8 cellular contexts compared by ENCODE assay signal in the genomic region with DNA sequence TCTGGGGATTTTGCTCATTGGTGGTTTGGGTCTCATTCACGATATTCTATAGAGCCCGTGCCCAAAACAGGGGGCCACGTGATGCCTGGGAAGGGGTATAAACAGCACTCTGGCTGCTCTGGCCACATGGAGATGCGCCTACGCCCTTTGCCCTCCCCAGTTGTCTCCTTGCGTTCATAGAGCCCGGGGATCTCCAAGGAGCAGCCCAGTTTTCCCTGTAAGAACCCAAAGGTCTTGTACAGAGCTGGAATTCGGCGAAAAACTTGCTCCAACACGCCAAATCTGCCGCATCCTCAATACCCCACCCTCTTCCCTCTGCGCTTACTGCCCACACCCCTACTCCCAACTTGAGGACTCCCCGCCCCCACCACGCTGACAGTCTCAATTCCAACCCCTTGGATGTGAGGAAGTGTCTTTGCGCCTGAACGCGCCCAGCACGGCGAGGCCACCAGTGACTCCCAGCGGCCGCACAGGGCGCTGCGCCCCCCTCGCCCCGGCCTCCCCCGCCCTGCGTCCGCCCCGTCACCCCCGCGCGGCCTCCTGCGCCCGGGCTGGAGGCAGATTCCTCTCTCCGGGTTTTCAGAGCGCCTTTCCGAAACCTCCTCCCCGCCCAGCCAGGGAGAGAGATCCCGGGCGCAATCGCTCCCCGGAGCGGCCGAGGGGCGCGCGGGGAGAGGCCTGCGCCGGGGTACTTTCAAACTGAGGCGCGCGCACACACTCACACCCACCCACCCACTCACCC. TPM values are rescaled to one million over a fixed set of nuclear protein-coding genes. Genes with fewer than 3 reads are reported as not detected.
DNase-seq lines count a peak whose midpoint lies in the region; ATAC-seq and TF ChIP-seq lines count a peak whose summit lies in the region.

A gene (plus strand): TSS at position 582 of the 742 bp plus-strand sequence. CDS start 558 bp downstream, outside the sequence.

- H3K79me2 ChIP-seq in HCT116 (ENCODE audit: insufficient read depth, low read length), result peaks cover 7% of the 10 kb centered on the region; the same call in 1 of the 2 replicates

- intact Hi-C loops in HCT116 (cut with micrococcal nuclease) (loop anchor here (1.0 to 10.0 kb wide), 5 partner anchors 38 to 318 kb away; no protein-coding TSS in a partner anchor), upper lobe of right lung (cut with DNase I) (no loop called here)

- peak within 1 kb of the TSS; percentile 89 for H3K4me2 ChIP-seq in HCT116 (ENCODE audit: low read length)

- H3K36me3 ChIP-seq in HCT116 (ENCODE audit: control insufficient read depth in 1 of 2, insufficient read depth in 2 of 2, low read length in 2 of 2) (no peaks in the 10 kb centered on the region), Peyer's patch (no peaks in the 10 kb centered on the region), upper lobe of right lung (no peaks in the 10 kb centered on the region)

- CTCF ChIA-PET in HCT116 (lab: Charles Lee), result no interaction called here

- no peaks in the 10 kb centered on the region for H4K20me1 ChIP-seq in HCT116 (ENCODE audit: insufficient read depth)

- H3K9me3 ChIP-seq in HCT116 (ENCODE audit: control insufficient read depth in 1 of 2, insufficient read depth in 1 of 2, low read depth in 1 of 2, low read length in 2 of 2) (no peaks in the 10 kb centered on the region), Peyer's patch (no peaks in the 10 kb centered on the region), upper lobe of right lung (no peaks in the 10 kb centered on the region)

- ATAC-seq in HCT116, result peak; percentile 80
- peak; percentile 89 for ATAC-seq in upper lobe of right lung
- ATAC-seq in GM18498 (IDR thresholded peaks at IDR 0.05; ENCODE audit: unreplicated experiment), result no peak
- no peak for ATAC-seq in HG03432 (IDR thresholded peaks at IDR 0.05; ENCODE audit: unreplicated experiment)

- H2AFZ ChIP-seq in HCT116 (ENCODE audit: low read depth, low read length, poor library complexity, severe bottlenecking), result peak within 1 kb of the TSS; percentile 92

- no peak for TF ChIP-seq RAD21 in HCT116 (IDR thresholded peaks at IDR 0.05; ENCODE audit: low read depth)

- TF ChIP-seq CTCF in AG09309 (IDR thresholded peaks at IDR 0.05; ENCODE audit: control insufficient read depth, insufficient read depth, low read depth, low read length, missing control alignments) (peak; percentile 34), HCT116 (IDR thresholded peaks at IDR 0.05 in 2 of 3, conservative IDR thresholded peaks at IDR 0.05 in 1 of 3; ENCODE audit: borderline replicate concordance in 1 of 3, insufficient read depth in 1 of 3, low read depth in 2 of 3, low read length in 2 of 3) (peak in 2 of 3 experiments; percentile 41 to 49; a peak in 4 of 6 replicates), Peyer's patch (IDR thresholded peaks at IDR 0.05) (peak in 3 of 6 experiments; percentile 17 to 30 (median 25)), upper lobe of right lung (IDR thresholded peaks at IDR 0.05) (peak; percentile 54)

- H3K27ac ChIP-seq in HCT116 (ENCODE audit: low read depth, low read length), result peak within 1 kb of the TSS; percentile 55; the same call in 1 of the 2 replicates
- H3K27ac ChIP-seq in Peyer's patch, result peak within 1 kb of the TSS in 3 of 4 donors; percentile 42 to 65 (median 61)
- H3K27ac ChIP-seq in epithelial cell of prostate, result peak within 1 kb of the TSS; percentile 65
- H3K27ac ChIP-seq in upper lobe of right lung, result no peak within 1 kb of the TSS

- TF ChIP-seq POLR2A in HCT116 (IDR thresholded peaks at IDR 0.05; ENCODE audit: borderline replicate concordance, extremely low read depth, insufficient read depth, insufficient read length), result peak; percentile 22
- no peak for TF ChIP-seq POLR2A in Peyer's patch (IDR thresholded peaks at IDR 0.05)

- peaks cover 2 to 16% of the 10 kb centered on the region in 2 experiments; a peak in 2 of 4 replicates for H3K4me1 ChIP-seq in HCT116 (ENCODE audit: control insufficient read depth in 1 of 2, insufficient read depth in 2 of 2, low read length in 2 of 2)
- H3K4me1 ChIP-seq in Peyer's patch, result no peaks in the 10 kb centered on the region
- no peaks in the 10 kb centered on the region for H3K4me1 ChIP-seq in upper lobe of right lung

- no TSS peak for BruUV-seq in HCT116 (replicated peaks; lab: Mats Ljungman, UMichigan)

- RAD21 ChIA-PET in HCT116 (lab: Charles Lee; ENCODE audit: low non-redundant PET in 1 of 2, low total read pairs in 2 of 2, uncharacterized antibody in 2 of 2, unreplicated experiment in 2 of 2), result no interaction called here

- H3K27me3 ChIP-seq in HCT116 (ENCODE audit: insufficient read depth, low read length) (no peaks in the 10 kb centered on the region), Peyer's patch (no peaks in the 10 kb centered on the region), upper lobe of right lung (no peaks in the 10 kb centered on the region)

- peak within 1 kb of the TSS; percentile 64 for H3K9ac ChIP-seq in HCT116 (ENCODE audit: low read length)

- H3K9me2 ChIP-seq in HCT116 (ENCODE audit: insufficient read depth), result no peaks in the 10 kb centered on the region

- H3K4me3 ChIP-seq in AG09309 (ENCODE audit: control insufficient read depth, low read depth, low read length), result peak within 1 kb of the TSS; percentile 78
- H3K4me3 ChIP-seq in HCT116 (replicated peaks in 1 of 2; ENCODE audit: low read depth in 1 of 2, low read length in 2 of 2), result peak within 1 kb of the TSS; percentile 62 to 65
- H3K4me3 ChIP-seq in Peyer's patch, result peak within 1 kb of the TSS; percentile 29 to 62 (median 42)
- peak within 1 kb of the TSS; percentile 52 for H3K4me3 ChIP-seq in upper lobe of right lung

- peak; percentile 20 for DNase-seq in AG09309 (ENCODE audit: low read depth)
- DNase-seq in HCT116 (ENCODE audit: low read depth, low spot score), result peak; percentile 61
- peak in 2 of 3 donors; percentile 66 to 73 for DNase-seq in Peyer's patch
- peak; percentile 24 for DNase-seq in epithelial cell of prostate (ENCODE audit: low read depth, low spot score)
- DNase-seq in mesenteric fat pad (ENCODE audit: low spot score), result no peak
- peak; percentile 72 for DNase-seq in upper lobe of right lung

- POLR2A ChIA-PET in HCT116 (lab: Charles Lee), result no interaction called here

TF ChIP-seq in HCT116, 20 proteins besides CTCF, POLR2A, EP300 and RAD21:
- TF ChIP-seq TCF7L2 (IDR thresholded peaks at IDR 0.05; ENCODE audit: borderline replicate concordance, extremely low read depth, insufficient read depth, insufficient read length) (no peak), POLR2AphosphoS5 (IDR thresholded peaks at IDR 0.05; ENCODE audit: low read depth, low read length) (0 out of 2 replicates have a peak, but pooled peaks have one; percentile 30)
- TF ChIP-seq, protein P1, sequence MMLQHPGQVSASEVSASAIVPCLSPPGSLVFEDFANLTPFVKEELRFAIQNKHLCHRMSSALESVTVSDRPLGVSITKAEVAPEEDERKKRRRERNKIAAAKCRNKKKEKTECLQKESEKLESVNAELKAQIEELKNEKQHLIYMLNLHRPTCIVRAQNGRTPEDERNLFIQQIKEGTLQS (IDR thresholded peaks at IDR 0.05), result no peak

RNA-seq across cellular contexts. Expression of the gene that starts here (rescaled TPM):
- total RNA-seq in HCT116 (2021; ENCODE audit: unreplicated experiment) (5.7 TPM), Peyer's patch (1 to 10 TPM in 3 of 4 donors, under 1 TPM in 1; 0.88 to 9.1 (median 2.5) TPM), mesenteric fat pad (11.4 TPM), upper lobe of right lung (2.5 TPM)
- 1.6 and 2.3 TPM in 2 replicates for polyA plus RNA-seq in HCT116 (2012)

Comparison
In these comparisons a context has a peak if more than half of its experiments do, and no peak if none do; other contexts are left out.
1. ATAC-seq: peak in HCT116 (single experiment) and upper lobe of right lung (single experiment); none in GM18498 (single experiment) and HG03432 (single experiment).
2. Peak in every context shown above with its lines, with median percentiles within 50 percentile points of each other: H3K4me3 ChIP-seq.